ENCODE assay signal across 8 cellular contexts in genomic region chr7:157278791-157279678, GRCh38. TPM values are rescaled to one million over a fixed set of nuclear protein-coding genes. Genes with fewer than 3 reads are reported as not detected.
DNase-seq lines count a peak whose midpoint lies in the region; ATAC-seq and TF ChIP-seq lines count a peak whose summit lies in the region.

No MANE protein-coding gene starts in this region.

- in situ Hi-C loops in gastrocnemius medialis (cut with MboI; ENCODE audit: low sequenced_read_pairs in 4 of 4) = loop anchor here in 1 of 4 donors (10.0 kb wide), 1 partner anchor 304 kb away; no protein-coding TSS in a partner anchor

- no peaks in the 10 kb centered on the region for H3K9me3 ChIP-seq in gastrocnemius medialis

- H3K4me3 ChIP-seq in foreskin fibroblast (ENCODE audit: low read depth in 1 of 2, low read length in 2 of 2) = peak overlapping the region; percentile 27 to 36
- peak overlapping the region; percentile 52 to 60 (median 54) for H3K4me3 ChIP-seq in gastrocnemius medialis

- H3K9me3 Mint-ChIP-seq in nephron progenitor cell = peaks cover 4% of the 10 kb centered on the region

- peak overlapping the region in 3 of 4 donors; percentile 22 to 28 (median 22) for H3K27ac ChIP-seq in gastrocnemius medialis

- TF ChIP-seq CTCF in foreskin fibroblast (IDR thresholded peaks at IDR 0.05; ENCODE audit: low read depth, low read length) (no peak), gastrocnemius medialis (IDR thresholded peaks at IDR 0.05 in 4 of 5, conservative IDR thresholded peaks at IDR 0.05 in 1 of 5) (no peak), nephron progenitor cell (IDR thresholded peaks at IDR 0.05) (no peak)

- intact Hi-C loops in gastrocnemius medialis (cut with DNase I; ENCODE audit: low total_unique reads) = loop anchor here (10.0 kb wide), 1 partner anchor 126 kb away; no protein-coding TSS in a partner anchor

- H3K36me3 ChIP-seq in gastrocnemius medialis = no peaks in the 10 kb centered on the region

- H3K4me1 ChIP-seq in gastrocnemius medialis = peaks cover 0 to 7% of the 10 kb centered on the region in 2 donors

- H3K4me1 Mint-ChIP-seq in nephron progenitor cell = no peaks in the 10 kb centered on the region

- H3K27me3 Mint-ChIP-seq in nephron progenitor cell (ENCODE audit: low read depth, poor library complexity) = no peaks in the 10 kb centered on the region

- ATAC-seq in GM18861 (IDR thresholded peaks at IDR 0.05; ENCODE audit: unreplicated experiment) (peak; percentile 48), gastrocnemius medialis (peak; percentile 21 to 48)

- peak; percentile 76 for DNase-seq in HuH-7.5 (ENCODE audit: low spot score)
- peak in 1 of 2 donors; percentile 46 for DNase-seq in foreskin fibroblast
- DNase-seq in gastrocnemius medialis = peak in 1 of 2 donors; percentile 52
- DNase-seq in nephron progenitor cell = no peak
- no peak for DNase-seq in MV-4-11 (lab: John Stamatoyannopoulos, UW)
- DNase-seq in NCI-H774 (lab: John Stamatoyannopoulos, UW) = no peak
- DNase-seq in NCI-H1694 (lab: John Stamatoyannopoulos, UW) = no peak

- H3K4me3 Mint-ChIP-seq in nephron progenitor cell = no peak overlapping the region

- H3K27me3 ChIP-seq in gastrocnemius medialis = peaks cover 22 to 32% (median 25%) of the 10 kb centered on the region in 3 donors

- no peak overlapping the region for H3K27ac Mint-ChIP-seq in nephron progenitor cell

- no peaks in the 10 kb centered on the region for H3K36me3 Mint-ChIP-seq in nephron progenitor cell (ENCODE audit: low read depth)

- no peak for TF ChIP-seq POLR2A in gastrocnemius medialis (IDR thresholded peaks at IDR 0.05)

RNA-seq across cellular contexts. Expression of gene DNAJB6, which starts 57.8 kb away (rescaled TPM):
- total RNA-seq in gastrocnemius medialis = 100 to 1,000 TPM; 130 to 269 (median 188) TPM
